15 cellular contexts compared by ENCODE assay signal in genomic region chr4:37928896-37929537, GRCh38. TPM values are rescaled to one million over a fixed set of nuclear protein-coding genes. Genes with fewer than 3 reads are reported as not detected.
DNase-seq lines count a peak whose midpoint lies in the region; ATAC-seq and TF ChIP-seq lines count a peak whose summit lies in the region.
"Had no signal": no experiment of that assay in that cellular context is flagged by ENCODE, and none has a peak within 500 bp of the region (broad histone marks: within the 10 kb centered on the region; RNA-seq: fewer than 3 reads in every experiment).

No MANE protein-coding gene starts in this region.

- H3K4me3 Mint-ChIP-seq in MCF 10A (ENCODE audit: unreplicated experiment) (no peak overlapping the region), T-cell (no peak overlapping the region)
- H3K4me3 Mint-ChIP-seq in CD8-positive, alpha-beta T cell: no peak overlapping the region
- H3K4me3 Mint-ChIP-seq: activated naive CD4-positive, alpha-beta T cell treated with anti-CD3 and anti-CD28 coated beads, Interleukin-2, amount 50 U/mL, for 24 hours had no signal

- H3K9me3 ChIP-seq in breast epithelium: no peaks in the 10 kb centered on the region
- H3K9me3 ChIP-seq in CD8-positive, alpha-beta T cell (ENCODE audit: low read length): no peaks in the 10 kb centered on the region
- H3K9me3 ChIP-seq: vagina had no signal

- H3K27ac Mint-ChIP-seq in MCF 10A (ENCODE audit: low read depth, unreplicated experiment): no peak overlapping the region
- peak overlapping the region in 1 of 2 donors; percentile 11 for H3K27ac Mint-ChIP-seq in T-cell
- H3K27ac Mint-ChIP-seq in CD8-positive, alpha-beta T cell: no peak overlapping the region

- intact Hi-C loops in MCF 10A (cut with micrococcal nuclease): no loop called here
- intact Hi-C loops in breast epithelium (cut with DNase I; ENCODE audit: low total_unique reads): no loop called here
- intact Hi-C loops in CD8-positive, alpha-beta T cell (cut with DNase I, micrococcal nuclease): no loop called here

- no peaks in the 10 kb centered on the region for H3K4me1 ChIP-seq in breast epithelium
- H3K4me1 ChIP-seq in CD8-positive, alpha-beta T cell (ENCODE audit: insufficient read depth, low read length): peaks cover 14% of the 10 kb centered on the region
- H3K4me1 ChIP-seq: parathyroid adenoma had no signal

- DNase-seq in MCF 10A (ENCODE audit: unreplicated experiment) (peak; percentile 9), breast epithelium (ENCODE audit: low spot score in 2 of 2) (no peak), T-cell (no peak), foreskin melanocyte (peak; percentile 16), NCI-H146 (lab: John Stamatoyannopoulos, UW) (no peak)
- no peak for DNase-seq in CD8-positive, alpha-beta T cell
- DNase-seq: DMS79 treated with DMSO at 0.1 percent for 48 hours, mesendoderm, NCI-H345 had no signal

- H3K27me3 ChIP-seq in breast epithelium: no peaks in the 10 kb centered on the region
- H3K27me3 ChIP-seq in CD8-positive, alpha-beta T cell (ENCODE audit: insufficient read depth, low read length): no peaks in the 10 kb centered on the region
- H3K27me3 ChIP-seq: dorsolateral prefrontal cortex, vagina had no signal

- no peak for TF ChIP-seq CTCF in MCF 10A (IDR thresholded peaks at IDR 0.05; ENCODE audit: unreplicated experiment)
- no peak for TF ChIP-seq CTCF in breast epithelium (IDR thresholded peaks at IDR 0.05)
- TF ChIP-seq CTCF in CD8-positive, alpha-beta T cell (IDR thresholded peaks at IDR 0.05): no peak

- H3K9me3 Mint-ChIP-seq in MCF 10A (ENCODE audit: unreplicated experiment) (no peaks in the 10 kb centered on the region), T-cell (peaks cover 0 to 6% (median 0%) of the 10 kb centered on the region in 3 donors)
- H3K9me3 Mint-ChIP-seq in CD8-positive, alpha-beta T cell: peaks cover 2% of the 10 kb centered on the region
- H3K9me3 Mint-ChIP-seq: activated naive CD4-positive, alpha-beta T cell treated with anti-CD3 and anti-CD28 coated beads, Interleukin-2, amount 50 U/mL, for 24 hours had no signal

- H3K36me3 ChIP-seq in breast epithelium: no peaks in the 10 kb centered on the region
- H3K36me3 ChIP-seq in CD8-positive, alpha-beta T cell (ENCODE audit: insufficient read depth, low read length): no peaks in the 10 kb centered on the region
- H3K36me3 ChIP-seq: vagina had no signal

- no peak overlapping the region for H3K27ac ChIP-seq in breast epithelium
- H3K27ac ChIP-seq in CD8-positive, alpha-beta T cell (ENCODE audit: low read depth, low read length): no peak overlapping the region
- H3K27ac ChIP-seq: parathyroid adenoma, vagina had no signal

- H3K4me3 ChIP-seq in breast epithelium: no peak overlapping the region
- H3K4me3 ChIP-seq in CD8-positive, alpha-beta T cell (ENCODE audit: low read depth, low read length): no peak overlapping the region
- H3K4me3 ChIP-seq: vagina had no signal

- ATAC-seq in T-cell (replicated peaks in 1 of 4) (peak in 3 of 4 experiments; percentile 31 to 63 (median 58)), HG03469 (IDR thresholded peaks at IDR 0.05; ENCODE audit: unreplicated experiment) (no peak), HG03095 (IDR thresholded peaks at IDR 0.05; ENCODE audit: unreplicated experiment) (no peak)
- ATAC-seq in CD8-positive, alpha-beta T cell: no peak

- H3K4me1 Mint-ChIP-seq in MCF 10A (ENCODE audit: insufficient read depth, unreplicated experiment) (no peaks in the 10 kb centered on the region), T-cell (peaks cover 30 to 40% (median 37%) of the 10 kb centered on the region in 3 donors)
- H3K4me1 Mint-ChIP-seq in CD8-positive, alpha-beta T cell (ENCODE audit: low read depth): peaks cover 36% of the 10 kb centered on the region

- TF ChIP-seq POLR2A in breast epithelium (IDR thresholded peaks at IDR 0.05): no peak

- no peaks in the 10 kb centered on the region for H3K36me3 Mint-ChIP-seq in MCF 10A (ENCODE audit: insufficient read depth, unreplicated experiment)
- H3K36me3 Mint-ChIP-seq in T-cell: peaks cover 38% of the 10 kb centered on the region
- peaks cover 48% of the 10 kb centered on the region for H3K36me3 Mint-ChIP-seq in CD8-positive, alpha-beta T cell

- no TSS peak for BruUV-seq in MCF 10A (replicated peaks; lab: Mats Ljungman, UMichigan)

- H3K27me3 Mint-ChIP-seq in MCF 10A (ENCODE audit: insufficient read depth, unreplicated experiment) (no peaks in the 10 kb centered on the region), T-cell (no peaks in the 10 kb centered on the region)
- H3K27me3 Mint-ChIP-seq in CD8-positive, alpha-beta T cell (ENCODE audit: low read depth): no peaks in the 10 kb centered on the region
- H3K27me3 Mint-ChIP-seq: activated naive CD4-positive, alpha-beta T cell treated with anti-CD3 and anti-CD28 coated beads, Interleukin-2, amount 50 U/mL, for 24 hours had no signal

- CTCF ChIA-PET in MCF 10A (lab: Yijun Ruan, JAX): interaction anchor here (1.1 kb wide), 1 partner anchor 103 kb away, joined by 3 read pairs; no protein-coding TSS in a partner anchor
- CTCF ChIA-PET in T-cell (lab: Charles Lee): interaction anchor here in 1 of 2 donors (1.0 kb wide), 1 partner anchor 14 kb away, joined by 3 read pairs; no protein-coding TSS in a partner anchor
- CTCF ChIA-PET in CD8-positive, alpha-beta T cell (lab: Charles Lee): no interaction called here

- POLR2A ChIA-PET in MCF 10A (lab: Yijun Ruan, JAX) (no interaction called here), T-cell (lab: Charles Lee) (interaction anchor here (0.5 to 0.6 kb wide), 2 partner anchors 37 to 1231 kb away, joined by 5 read pairs; no protein-coding TSS in a partner anchor)
- POLR2A ChIA-PET in CD8-positive, alpha-beta T cell (lab: Charles Lee): no interaction called here

RNA-seq across cellular contexts. Expression of gene PTTG2, which starts 31.2 kb away (rescaled TPM):
- not detected in 2 replicates for total RNA-seq in MCF 10A (2022)
- 1 to 10 TPM in 1 of 3 donors, not detected in 2; 1.3 TPM for total RNA-seq in breast epithelium
- 1 to 10 TPM; 1.4 to 2.3 (median 1.7) TPM for total RNA-seq in T-cell
- total RNA-seq in CD8-positive, alpha-beta T cell: 1 to 10 TPM in 1 of 2 experiments, under 1 TPM in 1; 0.98 to 1.4 TPM

RNA-seq across cellular contexts. Expression of gene TBC1D1, which starts 38.1 kb away (rescaled TPM):
- 36.0 and 39.5 TPM in 2 replicates for total RNA-seq in MCF 10A (2022)
- 10 to 100 TPM; 55.2 to 80.9 (median 63.9) TPM for total RNA-seq in breast epithelium
- total RNA-seq in T-cell: 10 to 100 TPM; 46.3 to 58.1 (median 47.6) TPM
- 10 to 100 TPM; 42.4 to 44.5 TPM for total RNA-seq in CD8-positive, alpha-beta T cell

Comparison
In these comparisons a context has a peak if more than half of its experiments do, and no peak if none do; other contexts are left out.
1. DNase-seq: peak in MCF 10A (single experiment) and foreskin melanocyte (single experiment); none in breast epithelium (0 of 2), T-cell (0 of 34), NCI-H146 (single experiment) and CD8-positive, alpha-beta T cell (0 of 7).
2. ATAC-seq: peak in T-cell (3 of 4); none in HG03469 (single experiment), HG03095 (single experiment) and CD8-positive, alpha-beta T cell (single experiment).
3. POLR2A ChIA-PET loops: an anchor here in T-cell (0.5 to 0.6 kb wide); none called in MCF 10A and CD8-positive, alpha-beta T cell.